8 cellular contexts compared by ENCODE assay signal in genomic region chr5:43631182-43631910, GRCh38. TPM values are rescaled to one million over a fixed set of nuclear protein-coding genes. Genes with fewer than 3 reads are reported as not detected.
DNase-seq lines count a peak whose midpoint lies in the region; ATAC-seq lines count a peak whose summit lies in the region.

No MANE protein-coding gene starts in this region.

- H3K9me3 ChIP-seq in T-helper 17 cell (ENCODE audit: control insufficient read depth, low read length, poor library complexity, severe bottlenecking) = no peaks in the 10 kb centered on the region

- no peaks in the 10 kb centered on the region for H3K27me3 Mint-ChIP-seq in T-helper 17 cell

- peaks cover 19% of the 10 kb centered on the region for H3K36me3 Mint-ChIP-seq in T-helper 17 cell (ENCODE audit: low read depth)
- H3K36me3 Mint-ChIP-seq in stimulated activated effector memory CD8-positive, alpha-beta T cell treated with anti-CD3 and anti-CD28 coated beads, Interleukin-12 subunit alpha, Interleukin-12 subunit beta, amount 100 ng/mL, for 72 hours = peaks cover 59% of the 10 kb centered on the region

- H3K9me3 Mint-ChIP-seq in stimulated activated effector memory CD8-positive, alpha-beta T cell treated with anti-CD3 and anti-CD28 coated beads, Interleukin-12 subunit alpha, Interleukin-12 subunit beta, amount 100 ng/mL, for 72 hours = no peaks in the 10 kb centered on the region

- DNase-seq in CD1c-positive myeloid dendritic cell (ENCODE audit: extremely low spot score) = peak; percentile 69
- peak; percentile 51 for DNase-seq in NCI-H2029 (lab: John Stamatoyannopoulos, UW)
- DNase-seq in T-helper 17 cell = no peak
- DNase-seq in cerebellum (ENCODE audit: low spot score) = peak; percentile 69
- DNase-seq in kidney tubule cell (ENCODE audit: low spot score) = peak; percentile 82
- DNase-seq in stimulated activated effector memory CD8-positive, alpha-beta T cell treated with anti-CD3 and anti-CD28 coated beads, Interleukin-12 subunit alpha, Interleukin-12 subunit beta, amount 100 ng/mL, for 72 hours (ENCODE audit: low spot score in 2 of 2) = peak in 1 of 2 donors; percentile 8

- ATAC-seq in GM18873 (IDR thresholded peaks at IDR 0.05; ENCODE audit: low FRiP score, unreplicated experiment) (peak; percentile 97), HG03095 (IDR thresholded peaks at IDR 0.05; ENCODE audit: unreplicated experiment) (peak; percentile 84), T-helper 17 cell (peak; percentile 85)
- ATAC-seq in stimulated activated effector memory CD8-positive, alpha-beta T cell treated with anti-CD3 and anti-CD28 coated beads, Interleukin-12 subunit alpha, Interleukin-12 subunit beta, amount 100 ng/mL, for 72 hours = peak; percentile 88

- H3K27ac Mint-ChIP-seq in T-helper 17 cell = peak overlapping the region; percentile 62
- H3K27ac Mint-ChIP-seq in stimulated activated effector memory CD8-positive, alpha-beta T cell treated with anti-CD3 and anti-CD28 coated beads, Interleukin-12 subunit alpha, Interleukin-12 subunit beta, amount 100 ng/mL, for 72 hours = peak overlapping the region; percentile 52

- no peak overlapping the region for H3K4me3 Mint-ChIP-seq in T-helper 17 cell
- H3K4me3 Mint-ChIP-seq in stimulated activated effector memory CD8-positive, alpha-beta T cell treated with anti-CD3 and anti-CD28 coated beads, Interleukin-12 subunit alpha, Interleukin-12 subunit beta, amount 100 ng/mL, for 72 hours = no peak overlapping the region

- H3K4me1 Mint-ChIP-seq in T-helper 17 cell = peaks cover 25% of the 10 kb centered on the region
- peaks cover 10% of the 10 kb centered on the region for H3K4me1 Mint-ChIP-seq in stimulated activated effector memory CD8-positive, alpha-beta T cell treated with anti-CD3 and anti-CD28 coated beads, Interleukin-12 subunit alpha, Interleukin-12 subunit beta, amount 100 ng/mL, for 72 hours

RNA-seq across cellular contexts. Expression of gene NNT, which starts 28.4 kb away (rescaled TPM):
- total RNA-seq in T-helper 17 cell (10 to 100 TPM; 42.6 to 49.5 TPM), cerebellum (122 TPM)

Comparison
In these comparisons a context has a peak if more than half of its experiments do, and no peak if none do; other contexts are left out.
1. DNase-seq: peak in CD1c-positive myeloid dendritic cell (single experiment), NCI-H2029 (single experiment), cerebellum (single experiment) and kidney tubule cell (single experiment); none in T-helper 17 cell (0 of 3).
2. Peak in every context shown above with its lines, with median percentiles within 50 percentile points of each other: ATAC-seq.